8 cellular contexts compared by ENCODE assay signal in the genomic region with DNA sequence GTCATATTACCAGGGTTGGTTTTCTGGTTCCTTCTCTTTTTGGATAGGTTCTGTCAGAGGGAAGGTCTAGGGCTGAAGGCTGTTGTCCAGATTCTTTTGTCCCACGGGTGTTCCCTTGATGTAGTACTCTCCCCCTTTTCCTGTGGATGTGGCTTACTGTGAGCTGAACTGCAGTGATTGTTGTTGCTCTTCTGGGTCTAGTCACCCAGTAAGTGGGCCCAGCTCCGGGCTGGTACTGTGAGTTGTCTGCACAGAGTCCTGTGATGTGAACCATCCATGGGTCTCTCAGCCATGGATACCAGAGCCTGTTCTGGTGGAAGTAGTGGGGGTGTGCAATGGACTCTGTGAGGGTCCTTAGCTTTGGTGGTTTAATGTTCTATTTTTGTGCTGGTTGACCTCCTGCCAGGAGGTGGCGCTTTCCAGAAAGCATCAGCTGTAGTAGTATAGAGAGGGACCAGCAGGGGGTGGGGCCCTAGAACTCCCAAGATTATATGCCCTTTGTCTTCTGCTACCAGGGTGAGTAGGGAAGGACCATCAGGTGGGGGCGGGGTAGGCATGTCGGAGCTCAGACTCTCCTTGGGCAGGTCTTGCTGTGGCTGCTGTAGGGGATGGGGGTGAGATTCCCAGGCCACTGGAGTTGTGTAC.
A peak's percentile ranks its signal among the peaks of the same experiment; 100 is the strongest.
DNase-seq lines count a peak whose midpoint lies in the region; ATAC-seq and TF ChIP-seq lines count a peak whose summit lies in the region.
"Not testable (repeated sequence)": the region's sequence is repeated elsewhere in the genome, so short reads cannot be mapped to it uniquely, and the experiment has no call there.

No MANE protein-coding gene starts in this region.

- H3K4me3 Mint-ChIP-seq in GM23338; chondrocyte (ENCODE audit: unreplicated experiment); neural progenitor cell: not testable (repeated sequence)

- POLR2A ChIA-PET in A673 (lab: Charles Lee; ENCODE audit: low non-redundant PET), result not testable (repeated sequence)

- H3K9me3 Mint-ChIP-seq in GM23338, neural progenitor cell: not testable (repeated sequence)
- peaks cover 17% of the 10 kb centered on the region for H3K9me3 Mint-ChIP-seq in chondrocyte (ENCODE audit: low read depth)

- not testable (repeated sequence) for ATAC-seq in GM23338, foreskin keratinocyte

- H3K36me3 Mint-ChIP-seq in GM23338 (ENCODE audit: low read depth); chondrocyte (ENCODE audit: low read depth); neural progenitor cell: not testable (repeated sequence)

- not testable (repeated sequence) for H3K4me2 ChIP-seq in GM23338, neural progenitor cell

- H3K4me1 ChIP-seq in A673 (ENCODE audit: insufficient read depth, low read length, poor library complexity, severe bottlenecking); GM23338 (ENCODE audit: insufficient read depth); foreskin keratinocyte; neural progenitor cell: not testable (repeated sequence)

- H4K20me1 ChIP-seq in GM23338 (replicated peaks; ENCODE audit: insufficient read depth); neural progenitor cell (ENCODE audit: low read depth): not testable (repeated sequence)

- H3K4me3 ChIP-seq in A673 (ENCODE audit: low read depth, low read length, poor library complexity, severe bottlenecking); GM23338; neural progenitor cell: not testable (repeated sequence)

- TF ChIP-seq CTCF in A673 (conservative IDR thresholded peaks at IDR 0.05; ENCODE audit: low read depth, low read length) (peak; percentile 40), GM23338 (conservative IDR thresholded peaks at IDR 0.05; ENCODE audit: low read depth in 2 of 2) (peak; percentile 62 to 65), chondrocyte (IDR thresholded peaks at IDR 0.05) (peak; percentile 55), foreskin keratinocyte (conservative IDR thresholded peaks at IDR 0.05) (peak; percentile 46), neural progenitor cell (IDR thresholded peaks at IDR 0.05) (peak; percentile 36)

- not testable (repeated sequence) for H3K27ac ChIP-seq in A673 (ENCODE audit: low read depth, low read length, poor library complexity, severe bottlenecking); GM23338 (ENCODE audit: low read depth); foreskin keratinocyte; neural progenitor cell

- CTCF ChIA-PET in A673 (lab: Charles Lee), result interaction anchor here (1.4 kb wide), 1 partner anchor 196 kb away, joined by 5 read pairs; no protein-coding TSS in a partner anchor

- H3F3A ChIP-seq in GM23338 (replicated peaks; ENCODE audit: low read depth); neural progenitor cell (ENCODE audit: low read depth): not testable (repeated sequence)

- not testable (repeated sequence) for BruUV-seq in A673 (replicated peaks; lab: Mats Ljungman, UMichigan)

- not testable (repeated sequence) for H3K36me3 ChIP-seq in A673 (ENCODE audit: insufficient read depth, low read length, poor library complexity, severe bottlenecking); GM23338 (ENCODE audit: insufficient read depth); neural progenitor cell

- not testable (repeated sequence) for H2AFZ ChIP-seq in GM23338; neural progenitor cell (replicated peaks)

- peaks cover 15% of the 10 kb centered on the region for H3K27me3 ChIP-seq in A673 (replicated peaks; ENCODE audit: insufficient read depth, low read depth, low read length, poor library complexity)
- not testable (repeated sequence) for H3K27me3 ChIP-seq in GM23338 (ENCODE audit: insufficient read depth); foreskin keratinocyte; neural progenitor cell

- H3K27me3 Mint-ChIP-seq in GM23338 (ENCODE audit: insufficient read depth, low read depth, poor library complexity); neural progenitor cell (ENCODE audit: insufficient read depth, low read depth): not testable (repeated sequence)
- H3K27me3 Mint-ChIP-seq in chondrocyte (ENCODE audit: low read depth), result peaks cover 32% of the 10 kb centered on the region

- intact Hi-C loops in A673 (cut with micrococcal nuclease; ENCODE audit: unreplicated experiment), result not testable (repeated sequence)

- H3K9ac ChIP-seq in neural progenitor cell, result not testable (repeated sequence)

- peak; percentile 25 for DNase-seq in A673 (ENCODE audit: low spot score)
- DNase-seq in ELF-1 (ENCODE audit: low read depth, low spot score), result peak; percentile 29
- peak; percentile 72 for DNase-seq in GM23338 (ENCODE audit: low spot score)
- peak; percentile 28 for DNase-seq in NAMALWA (ENCODE audit: low spot score)
- peak; percentile 17 for DNase-seq in RKO (ENCODE audit: low spot score)
- not testable (repeated sequence) for DNase-seq in chondrocyte (ENCODE audit: low spot score); foreskin keratinocyte; neural progenitor cell (ENCODE audit: low spot score)

- not testable (repeated sequence) for H3K79me2 ChIP-seq in GM23338 (replicated peaks; ENCODE audit: insufficient read depth); neural progenitor cell (ENCODE audit: low read depth)

- H3K27ac Mint-ChIP-seq in GM23338; chondrocyte (ENCODE audit: unreplicated experiment): not testable (repeated sequence)
- H3K27ac Mint-ChIP-seq in neural progenitor cell, result peak overlapping the region; percentile 9

- H3K9me3 ChIP-seq in A673 (ENCODE audit: low read depth, low read length, poor library complexity, severe bottlenecking); neural progenitor cell (ENCODE audit: low read depth): not testable (repeated sequence)

- H3K4me1 Mint-ChIP-seq in GM23338; chondrocyte (ENCODE audit: low read depth): not testable (repeated sequence)
- H3K4me1 Mint-ChIP-seq in neural progenitor cell, result peaks cover 17% of the 10 kb centered on the region

- H3K9me2 ChIP-seq in GM23338 (ENCODE audit: insufficient read depth), result not testable (repeated sequence)

TF ChIP-seq in GM23338, 12 proteins besides CTCF, POLR2A, EP300 and RAD21:
- 0 out of 2 replicates have a peak, but pooled peaks have one; percentile 15 for TF ChIP-seq CREB1 (CRISPR knock-in tag; IDR thresholded peaks at IDR 0.05; ENCODE audit: low read depth)
TF ChIP-seq in GM23338: peak in this region for 1; not testable (repeated sequence) for 11.
